Comparison of ENCODE assay signal across 17 cellular contexts in genomic region chr16:8905795-8906591, GRCh38. TPM values are rescaled to one million over a fixed set of nuclear protein-coding genes. Genes with fewer than 3 reads are reported as not detected.
DNase-seq lines count a peak whose midpoint lies in the region; ATAC-seq and TF ChIP-seq lines count a peak whose summit lies in the region.
"Had no signal": no experiment of that assay in that cellular context is flagged by ENCODE, and none has a peak within 500 bp of the region (broad histone marks: within the 10 kb centered on the region; RNA-seq: fewer than 3 reads in every experiment).

No MANE protein-coding gene starts in this region.

- POLR2A ChIA-PET in MCF 10A (lab: Yijun Ruan, JAX), result no interaction called here

- H2AFZ ChIP-seq in OCI-LY1 (ENCODE audit: low read length), result no peak overlapping the region
- no peak overlapping the region for H2AFZ ChIP-seq in fibroblast of lung (ENCODE audit: low read length)

- no TSS peak for BruUV-seq in MCF 10A (replicated peaks; lab: Mats Ljungman, UMichigan)

- no peak for ATAC-seq in upper lobe of right lung
- ATAC-seq: Right ventricle myocardium inferior had no signal

- H3K9me3 ChIP-seq in breast epithelium (no peaks in the 10 kb centered on the region), OCI-LY1 (ENCODE audit: low read length) (no peaks in the 10 kb centered on the region), fibroblast of lung (ENCODE audit: control insufficient read depth, insufficient read depth, low read depth, low read length) (no peaks in the 10 kb centered on the region), upper lobe of right lung (no peaks in the 10 kb centered on the region)
- H3K9me3 ChIP-seq: BLaER1 treated with 17β-estradiol and CSF1 and Interleukin-3, amounts not matched to agents 10 nM and 100 nM; pancreas had no signal

- intact Hi-C loops in MCF 10A (cut with micrococcal nuclease), result loop anchor here (1.0 kb wide), 1 partner anchor 102 kb away; no protein-coding TSS in a partner anchor
- intact Hi-C loops in breast epithelium (cut with DNase I; ENCODE audit: low total_unique reads), result no loop called here
- intact Hi-C loops in upper lobe of right lung (cut with DNase I), result no loop called here

- H3K27me3 ChIP-seq in breast epithelium (no peaks in the 10 kb centered on the region), OCI-LY1 (ENCODE audit: insufficient read depth, low read length) (no peaks in the 10 kb centered on the region), fibroblast of lung (ENCODE audit: control insufficient read depth, insufficient read depth, low read length) (no peaks in the 10 kb centered on the region), upper lobe of right lung (no peaks in the 10 kb centered on the region)
- H3K27me3 ChIP-seq: BLaER1 treated with 17β-estradiol and CSF1 and Interleukin-3, amounts not matched to agents 10 nM and 100 nM; pancreas had no signal

- peaks cover 11% of the 10 kb centered on the region for H3K36me3 ChIP-seq in breast epithelium
- peaks cover 96% of the 10 kb centered on the region for H3K36me3 ChIP-seq in OCI-LY1 (ENCODE audit: insufficient read depth, low read length)
- H3K36me3 ChIP-seq in fibroblast of lung (ENCODE audit: control insufficient read depth, insufficient read depth, low read length), result peaks cover 12% of the 10 kb centered on the region
- peaks cover 100% of the 10 kb centered on the region for H3K36me3 ChIP-seq in upper lobe of right lung

- H3K4me1 Mint-ChIP-seq in MCF 10A (ENCODE audit: insufficient read depth, unreplicated experiment), result no peaks in the 10 kb centered on the region

- H3K27ac ChIP-seq in breast epithelium, result no peak overlapping the region
- no peak overlapping the region for H3K27ac ChIP-seq in OCI-LY1 (ENCODE audit: low read depth, low read length, poor library complexity, severe bottlenecking)
- no peak overlapping the region for H3K27ac ChIP-seq in fibroblast of lung (ENCODE audit: insufficient read depth, low read length)
- no peak overlapping the region for H3K27ac ChIP-seq in upper lobe of right lung
- H3K27ac ChIP-seq: BLaER1 treated with 17β-estradiol and CSF1 and Interleukin-3, amounts not matched to agents 10 nM and 100 nM; pancreas; VCaP had no signal

- H3K79me2 ChIP-seq in OCI-LY1 (ENCODE audit: insufficient read depth, low read length) (no peaks in the 10 kb centered on the region), fibroblast of lung (ENCODE audit: control insufficient read depth, insufficient read depth, low read length) (peaks cover 2% of the 10 kb centered on the region)

- H3K4me3 ChIP-seq in breast epithelium (no peak overlapping the region), OCI-LY1 (ENCODE audit: low read depth, low read length, poor library complexity, severe bottlenecking) (no peak overlapping the region), fibroblast of lung (replicated peaks in 1 of 4; ENCODE audit: control extremely low read depth in 1 of 4, insufficient read depth in 1 of 4, low read depth in 3 of 4, low read length in 4 of 4) (no peak overlapping the region), upper lobe of right lung (no peak overlapping the region)
- H3K4me3 ChIP-seq: BLaER1 treated with 17β-estradiol and CSF1 and Interleukin-3, amounts not matched to agents 10 nM and 100 nM; pancreas had no signal

- no peaks in the 10 kb centered on the region for H3K9me2 ChIP-seq in OCI-LY1 (ENCODE audit: low read depth, low read length)

- no peak overlapping the region for H3K9ac ChIP-seq in OCI-LY1 (ENCODE audit: low read length)
- H3K9ac ChIP-seq in fibroblast of lung (ENCODE audit: insufficient read depth, low read length), result no peak overlapping the region

- no peak for TF ChIP-seq POLR2A in breast epithelium (IDR thresholded peaks at IDR 0.05)

- no peaks in the 10 kb centered on the region for H3K9me3 Mint-ChIP-seq in MCF 10A (ENCODE audit: unreplicated experiment)

- H3F3A ChIP-seq in OCI-LY1 (ENCODE audit: insufficient read depth, low read length), result no peaks in the 10 kb centered on the region

- H3K4me2 ChIP-seq in OCI-LY1 (ENCODE audit: low read length), result no peak overlapping the region
- no peak overlapping the region for H3K4me2 ChIP-seq in fibroblast of lung (ENCODE audit: extremely low read depth, insufficient read depth, low read length)
- H3K4me2 ChIP-seq: BLaER1 treated with 17β-estradiol and CSF1 and Interleukin-3, amounts not matched to agents 10 nM and 100 nM had no signal

- no peak overlapping the region for H3K27ac Mint-ChIP-seq in MCF 10A (ENCODE audit: low read depth, unreplicated experiment)

- no peaks in the 10 kb centered on the region for H3K4me1 ChIP-seq in breast epithelium
- H3K4me1 ChIP-seq in OCI-LY1 (ENCODE audit: insufficient read depth, low read length, severe bottlenecking), result no peaks in the 10 kb centered on the region
- H3K4me1 ChIP-seq in fibroblast of lung (ENCODE audit: control insufficient read depth, extremely low read depth, insufficient read depth, low read length), result no peaks in the 10 kb centered on the region
- H3K4me1 ChIP-seq in upper lobe of right lung, result no peaks in the 10 kb centered on the region

- no peak overlapping the region for H3K4me3 Mint-ChIP-seq in MCF 10A (ENCODE audit: unreplicated experiment)

- H4K20me1 ChIP-seq in OCI-LY1 (ENCODE audit: insufficient read depth, low read length) (no peaks in the 10 kb centered on the region), fibroblast of lung (ENCODE audit: control insufficient read depth, extremely low read depth, insufficient read depth, low read length) (no peaks in the 10 kb centered on the region)

- no peaks in the 10 kb centered on the region for H3K27me3 Mint-ChIP-seq in MCF 10A (ENCODE audit: insufficient read depth, unreplicated experiment)

- peaks cover 85% of the 10 kb centered on the region for H3K36me3 Mint-ChIP-seq in MCF 10A (ENCODE audit: insufficient read depth, unreplicated experiment)

- DNase-seq in MCF 10A (ENCODE audit: unreplicated experiment) (no peak), breast epithelium (ENCODE audit: low spot score in 2 of 2) (no peak), fibroblast of lung (ENCODE audit: low read depth in 2 of 2) (no peak), upper lobe of right lung (no peak), NCI-H1694 (lab: John Stamatoyannopoulos, UW) (no peak), SW480 (ENCODE audit: low spot score) (no peak)
- DNase-seq in stimulated activated naive CD4-positive, alpha-beta T cell (lab: John Stamatoyannopoulos, UW), result no peak
- DNase-seq: activated gamma-delta T cell treated with Interleukin-2 at 50 U/mL for 16 hours; glutamatergic neuron; NCI-H187; pancreas; stimulated activated CD4-positive, alpha-beta T cell treated with anti-CD3 and anti-CD28 coated beads, Interleukin-2, amount 100 ng/mL, for 48 hours had no signal

- CTCF ChIA-PET in MCF 10A (lab: Yijun Ruan, JAX), result interaction anchor here (0.6 to 2.9 kb wide), 11 partner anchors 8 to 233 kb away, joined by 3 to 17 read pairs (median 3); no protein-coding TSS in a partner anchor

- TF ChIP-seq CTCF in MCF 10A (IDR thresholded peaks at IDR 0.05; ENCODE audit: unreplicated experiment) (peak; percentile 19), breast epithelium (IDR thresholded peaks at IDR 0.05) (no peak), OCI-LY1 (IDR thresholded peaks at IDR 0.05; ENCODE audit: low read length) (peak; percentile 37; the same call in 1 of the 2 replicates), fibroblast of lung (conservative IDR thresholded peaks at IDR 0.05 in 1 of 2, IDR thresholded peaks at IDR 0.05 in 1 of 2; ENCODE audit: low read depth in 1 of 2, low read length in 2 of 2) (peak; percentile 13 to 28), upper lobe of right lung (IDR thresholded peaks at IDR 0.05) (peak; percentile 9)

RNA-seq across cellular contexts. Expression of gene LITAFD, which starts 23.8 kb away (rescaled TPM):
- total RNA-seq in MCF 10A (2022) (not detected in 2 replicates), breast epithelium (not detected), fibroblast of lung (not detected in 2 replicates), upper lobe of right lung (not detected)
- polyA plus RNA-seq in fibroblast of lung, result not detected in 2 replicates
- not detected in 2 replicates for polyA plus RNA-seq in fibroblast of lung (2012)
- not detected in 2 replicates for polyA minus RNA-seq in fibroblast of lung (ENCODE audit: low replicate concordance)
- total RNA-seq: liver, pancreas, Right ventricle myocardium inferior had no signal
- polyA plus RNA-seq: liver, pancreas had no signal

RNA-seq across cellular contexts. Expression of gene CARHSP1, which starts 37.2 kb away (rescaled TPM):
- 23.9 and 27.8 TPM in 2 replicates for total RNA-seq in MCF 10A (2022)
- 100 to 1,000 TPM in 1 of 3 donors, 10 to 100 TPM in 2; 58.6 to 126 (median 83.9) TPM for total RNA-seq in breast epithelium
- total RNA-seq in fibroblast of lung, result 108 and 150 TPM in 2 replicates
- polyA plus RNA-seq in fibroblast of lung, result 68.7 and 90.9 TPM in 2 replicates
- 148 and 207 TPM in 2 replicates for polyA plus RNA-seq in fibroblast of lung (2012)
- polyA minus RNA-seq in fibroblast of lung (ENCODE audit: low replicate concordance), result 151 and 176 TPM in 2 replicates
- 103 TPM for total RNA-seq in upper lobe of right lung

RNA-seq across cellular contexts. Expression of gene USP7, which starts 57.7 kb away (rescaled TPM):
- total RNA-seq in MCF 10A (2022) (81.2 and 108 TPM in 2 replicates), breast epithelium (100 to 1,000 TPM in 2 of 3 donors, 10 to 100 TPM in 1; 87.9 to 156 (median 118) TPM), fibroblast of lung (48.7 and 49.3 TPM in 2 replicates), upper lobe of right lung (87.5 TPM)
- polyA plus RNA-seq in fibroblast of lung, result 22.5 and 27.5 TPM in 2 replicates
- 45.6 and 55.4 TPM in 2 replicates for polyA plus RNA-seq in fibroblast of lung (2012)
- polyA minus RNA-seq in fibroblast of lung (ENCODE audit: low replicate concordance), result 222 and 386 TPM in 2 replicates

Comparison
In these comparisons a context has a peak if more than half of its experiments do, and no peak if none do; other contexts are left out.
1. CTCF ChIP-seq: peak in MCF 10A (single experiment), OCI-LY1 (single experiment), fibroblast of lung (2 of 2) and upper lobe of right lung (single experiment); none in breast epithelium (0 of 3).